ENCODE assay signal across 22 cellular contexts in genomic region chr20:61773926-61774587, GRCh38.
"Had no signal": no experiment of that assay in that cellular context is flagged by ENCODE, and none has a peak within 500 bp of the region (broad histone marks: within the 10 kb centered on the region; RNA-seq: fewer than 3 reads in every experiment).

No MANE protein-coding gene starts in this region.

- DNase-seq: Kasumi-1, MM.1S, NCI-H1092 treated with DMSO at 0.1 percent for 48 hours, NCI-H1436, NCI-H187, NCI-H2029, NCI-H2081 treated with DMSO at 0.1 percent for 48 hours, NCI-H2171, NCI-H226, NCI-H446, NCI-H510A, NCI-H524 treated with DMSO at 0.1 percent for 48 hours, NCI-H69, NCI-H774, RPMI8226, SHP77 treated with DMSO at 0.1 percent for 48 hours, SJCRH30 had no signal

- H3K27me3 Mint-ChIP-seq: IgD-negative memory B cell had no signal

- H3K9ac ChIP-seq: KMS-11 had no signal

- H3K36me3 ChIP-seq: SJCRH30 had no signal

- ATAC-seq: K562, SK-N-SH treated with all-trans-retinoic acid at 6 μM for 48 hours had no signal

- H3K4me3 ChIP-seq: K562, SJCRH30 had no signal

- H3K4me1 ChIP-seq: SJCRH30 had no signal

- H3K27ac Mint-ChIP-seq: IgD-negative memory B cell had no signal

- H3K4me3 Mint-ChIP-seq: IgD-negative memory B cell had no signal

- H3K4me2 ChIP-seq: KMS-11 had no signal

- H3K4me1 Mint-ChIP-seq: IgD-negative memory B cell had no signal

- H3K27ac ChIP-seq: HL-60, KMS-11, SJCRH30 had no signal

- H3K36me3 Mint-ChIP-seq: IgD-negative memory B cell had no signal
